ENCODE assay signal across 18 cellular contexts in the genomic region with DNA sequence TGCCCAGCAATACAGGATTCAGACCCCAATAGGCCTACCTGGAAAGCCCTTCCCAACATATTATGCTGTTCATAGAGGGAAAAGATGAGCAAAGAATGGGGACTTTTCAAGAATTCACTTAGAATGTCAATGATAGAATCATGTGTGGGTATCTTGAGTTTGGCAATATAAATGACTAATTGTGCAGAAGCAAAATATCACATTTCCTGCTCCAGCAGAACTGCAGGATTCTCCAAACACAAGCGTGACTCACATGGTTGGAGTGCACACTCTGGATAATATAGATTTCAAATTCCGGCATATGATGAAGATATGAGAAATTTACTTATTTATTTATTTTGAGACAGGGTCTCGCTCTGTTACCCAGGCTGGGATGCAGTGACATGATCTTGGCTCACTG. TPM values are rescaled to one million over a fixed set of nuclear protein-coding genes. Genes with fewer than 3 reads are reported as not detected.
DNase-seq lines count a peak whose midpoint lies in the region; ATAC-seq, FAIRE-seq and TF ChIP-seq lines count a peak whose summit lies in the region.
"Had no signal": no experiment of that assay in that cellular context is flagged by ENCODE, and none has a peak within 500 bp of the region (broad histone marks: within the 10 kb centered on the region; RNA-seq: fewer than 3 reads in every experiment).

No MANE protein-coding gene starts in this region.

- no peaks in the 10 kb centered on the region for H3K9me3 Mint-ChIP-seq in HFFc6
- H3K9me3 Mint-ChIP-seq in stimulated activated naive B cell treated with anti-CD40 and anti-IgM and Interleukin-4, amounts not matched to agents 10 μg/mL and 1 μg/mL and 100 μg/mL, for 72 hours = no peaks in the 10 kb centered on the region
- H3K9me3 Mint-ChIP-seq: activated naive CD4-positive, alpha-beta T cell treated with anti-CD3 and anti-CD28 coated beads, Interleukin-2, amount 50 U/mL, for 24 hours had no signal

- no peak for ATAC-seq in pancreas
- ATAC-seq in stimulated activated naive B cell treated with anti-CD40 and anti-IgM and Interleukin-4, amounts not matched to agents 10 μg/mL and 1 μg/mL and 100 μg/mL, for 72 hours (replicated peaks) = no peak
- ATAC-seq: heart left ventricle had no signal

- in situ Hi-C loops in astrocyte of the cerebellum (cut with HindIII; ENCODE audit: low sequenced_read_pairs) = no loop called here

- H3K4me1 Mint-ChIP-seq in HFFc6 (ENCODE audit: low read depth) = peaks cover 21% of the 10 kb centered on the region
- H3K4me1 Mint-ChIP-seq in stimulated activated naive B cell treated with anti-CD40 and anti-IgM and Interleukin-4, amounts not matched to agents 10 μg/mL and 1 μg/mL and 100 μg/mL, for 72 hours = no peaks in the 10 kb centered on the region
- H3K4me1 Mint-ChIP-seq: activated naive CD4-positive, alpha-beta T cell treated with anti-CD3 and anti-CD28 coated beads, Interleukin-2, amount 50 U/mL, for 24 hours had no signal

- DNase-seq in A172 (ENCODE audit: low spot score) = peak; percentile 22
- peak; percentile 81 for DNase-seq in HFFc6
- DNase-seq in astrocyte of the cerebellum (ENCODE audit: low read depth) = peak; percentile 39
- DNase-seq in foreskin melanocyte = peak; percentile 58
- no peak for DNase-seq in ureter (ENCODE audit: low spot score)
- no peak for DNase-seq in pancreas
- DNase-seq in stimulated activated naive B cell treated with anti-CD40 and anti-IgM and Interleukin-4, amounts not matched to agents 10 μg/mL and 1 μg/mL and 100 μg/mL, for 72 hours = no peak
- no peak for DNase-seq in NCI-H345 (lab: John Stamatoyannopoulos, UW)
- DNase-seq: activated CD4-positive, CD25-positive, alpha-beta regulatory T cell; activated CD8-positive, alpha-beta memory T cell treated with anti-CD3 and anti-CD28 coated beads, Interleukin-2, amount 50 U/mL, for 48 hours; DMS153; heart left ventricle; NCI-H2081; NK-92 treated with Interleukin-12 subunit alpha and Interleukin-12 subunit beta, amount 100 ng/mL, for 24 hours had no signal

- WGBS in pancreas, 2 donors = 92 to 93% methylated on average over 3 of the region's 3 CpGs

- peak overlapping the region; percentile 57 for H3K4me3 Mint-ChIP-seq in HFFc6
- H3K4me3 Mint-ChIP-seq in stimulated activated naive B cell treated with anti-CD40 and anti-IgM and Interleukin-4, amounts not matched to agents 10 μg/mL and 1 μg/mL and 100 μg/mL, for 72 hours = no peak overlapping the region
- H3K4me3 Mint-ChIP-seq: activated naive CD4-positive, alpha-beta T cell treated with anti-CD3 and anti-CD28 coated beads, Interleukin-2, amount 50 U/mL, for 24 hours had no signal

- H3K4me1 ChIP-seq in pancreas = no peaks in the 10 kb centered on the region

- no peaks in the 10 kb centered on the region for H3K27me3 Mint-ChIP-seq in HFFc6 (ENCODE audit: insufficient read depth)
- H3K27me3 Mint-ChIP-seq in stimulated activated naive B cell treated with anti-CD40 and anti-IgM and Interleukin-4, amounts not matched to agents 10 μg/mL and 1 μg/mL and 100 μg/mL, for 72 hours = peaks cover 8 to 11% of the 10 kb centered on the region in 2 donors
- H3K27me3 Mint-ChIP-seq: activated naive CD4-positive, alpha-beta T cell treated with anti-CD3 and anti-CD28 coated beads, Interleukin-2, amount 50 U/mL, for 24 hours had no signal

- no peaks in the 10 kb centered on the region for H3K36me3 Mint-ChIP-seq in HFFc6 (ENCODE audit: low read depth)
- no peaks in the 10 kb centered on the region for H3K36me3 Mint-ChIP-seq in stimulated activated naive B cell treated with anti-CD40 and anti-IgM and Interleukin-4, amounts not matched to agents 10 μg/mL and 1 μg/mL and 100 μg/mL, for 72 hours
- H3K36me3 Mint-ChIP-seq: activated naive CD4-positive, alpha-beta T cell treated with anti-CD3 and anti-CD28 coated beads, Interleukin-2, amount 50 U/mL, for 24 hours had no signal

- H3K27ac Mint-ChIP-seq in HFFc6 = peak overlapping the region; percentile 67
- H3K27ac Mint-ChIP-seq in stimulated activated naive B cell treated with anti-CD40 and anti-IgM and Interleukin-4, amounts not matched to agents 10 μg/mL and 1 μg/mL and 100 μg/mL, for 72 hours = no peak overlapping the region
- H3K27ac Mint-ChIP-seq: activated naive CD4-positive, alpha-beta T cell treated with anti-CD3 and anti-CD28 coated beads, Interleukin-2, amount 50 U/mL, for 24 hours had no signal

- no peaks in the 10 kb centered on the region for H3K9me3 ChIP-seq in pancreas
- H3K9me3 ChIP-seq: heart left ventricle had no signal

- no peaks in the 10 kb centered on the region for H3K27me3 ChIP-seq in pancreas
- H3K27me3 ChIP-seq: heart left ventricle had no signal

- FAIRE-seq in pancreas (lab: Jason Lieb, UNC) = no peak
- FAIRE-seq: small intestine had no signal

- no peak overlapping the region for H3K27ac ChIP-seq in pancreas
- H3K27ac ChIP-seq: heart left ventricle had no signal

- H3K4me3 ChIP-seq in astrocyte of the cerebellum (ENCODE audit: low read depth, low read length) (no peak overlapping the region), pancreas (no peak overlapping the region)
- H3K4me3 ChIP-seq: heart left ventricle had no signal

- intact Hi-C loops in pancreas (cut with DNase I) = no loop called here

- TF ChIP-seq CTCF in HFFc6 (IDR thresholded peaks at IDR 0.05) = no peak
- TF ChIP-seq CTCF in astrocyte of the cerebellum (IDR thresholded peaks at IDR 0.05; ENCODE audit: low read depth, low read length, missing control alignments) = no peak
- no peak for TF ChIP-seq CTCF in pancreas (IDR thresholded peaks at IDR 0.05)

- no peaks in the 10 kb centered on the region for H3K36me3 ChIP-seq in pancreas
- H3K36me3 ChIP-seq: heart left ventricle had no signal

RNA-seq across cellular contexts. Expression of a gene that starts 12.5 kb away (rescaled TPM):
- total RNA-seq in A172 (2014; rRNA removed; shearing (Covaris generic)) = not detected in 2 replicates
- not detected for total RNA-seq in HFFc6 (2021; fragmentation: NEBNext Ultra II Directional; extraction: Animal tissue kit (Norgen Biotek cat#: 25700))
- not detected for total RNA-seq in ureter
- total RNA-seq in pancreas = not detected
- under 1 TPM in 1 of 2 donors, not detected in 1; 0.07 TPM for polyA plus RNA-seq in pancreas
- total RNA-seq: A673, heart left ventricle, liver had no signal
- polyA plus RNA-seq: small intestine had no signal

RNA-seq across cellular contexts. Expression of a gene that starts 56.9 kb away (rescaled TPM):
- total RNA-seq in A172 (2014; rRNA removed; shearing (Covaris generic)) = 2.6 and 3.3 TPM in 2 replicates
- 1 to 10 TPM; 1.4 to 3.6 (median 3.4) TPM for total RNA-seq in HFFc6 (2021; fragmentation: NEBNext Ultra II Directional; extraction: Animal tissue kit (Norgen Biotek cat#: 25700))
- 37.2 TPM for total RNA-seq in ureter
- total RNA-seq in pancreas = 10 to 100 TPM in 2 of 6 donors, 1 to 10 TPM in 4; 2.5 to 12.6 (median 4.3) TPM
- 1 to 10 TPM; 2.0 to 3.4 TPM for polyA plus RNA-seq in pancreas

Comparison
In these comparisons a context has a peak if more than half of its experiments do, and no peak if none do; other contexts are left out.
1. DNase-seq: peak in A172 (single experiment), HFFc6 (single experiment), astrocyte of the cerebellum (single experiment) and foreskin melanocyte (single experiment); none in ureter (single experiment), pancreas (0 of 6), stimulated activated naive B cell treated with anti-CD40 and anti-IgM and Interleukin-4, amounts not matched to agents 10 μg/mL and 1 μg/mL and 100 μg/mL, for 72 hours (single experiment) and NCI-H345 (single experiment).